Comparison of ENCODE assay signal across 19 cellular contexts in the genomic region with DNA sequence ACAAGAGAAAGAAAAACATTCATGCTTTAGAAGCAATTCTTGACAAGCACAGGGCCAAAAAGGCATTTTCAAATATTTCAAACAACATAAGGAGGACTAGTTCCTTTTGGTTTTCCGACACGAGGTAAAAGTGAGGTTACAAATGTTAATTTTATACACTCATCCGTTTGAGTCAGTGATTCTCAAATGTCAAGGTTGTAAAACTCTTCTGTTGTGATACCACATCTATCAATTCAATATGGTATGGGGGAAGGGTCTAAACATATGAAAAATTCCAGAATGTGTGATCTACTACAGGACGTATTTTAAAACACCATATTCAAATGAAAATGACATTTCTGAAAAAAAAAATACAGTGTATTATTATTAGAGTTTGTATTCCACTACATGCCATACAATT. TPM values are rescaled to one million over a fixed set of nuclear protein-coding genes. Genes with fewer than 3 reads are reported as not detected.
DNase-seq lines count a peak whose midpoint lies in the region; ATAC-seq and TF ChIP-seq lines count a peak whose summit lies in the region.
"Had no signal": no experiment of that assay in that cellular context is flagged by ENCODE, and none has a peak within 500 bp of the region (broad histone marks: within the 10 kb centered on the region; RNA-seq: fewer than 3 reads in every experiment).

No MANE protein-coding gene starts in this region.

- no peaks in the 10 kb centered on the region for H3K9me3 Mint-ChIP-seq in activated CD8-positive, alpha-beta T cell treated with anti-CD3 and anti-CD28 coated beads for 36 hours
- H3K9me3 Mint-ChIP-seq in activated CD8-positive, alpha-beta T cell treated with anti-CD3 and anti-CD28 coated beads, Interleukin-2, amount 10 ng/mL, durations not matched to agents 7 days and 5 days (ENCODE audit: insufficient read depth) = no peaks in the 10 kb centered on the region
- no peaks in the 10 kb centered on the region for H3K9me3 Mint-ChIP-seq in WTC11
- H3K9me3 Mint-ChIP-seq: CD4-positive, alpha-beta T cell; GM23338; HFFc6 had no signal

- no CpG with 5 or more reads among the region's 4 CpGs for WGBS in neuronal stem cell (ENCODE audit: extremely low coverage in 2 of 2, insufficient read length in 2 of 2, insufficient replicate concordance in 1 of 2), 2 donors

- no peak overlapping the region for H2BK5ac ChIP-seq in neuronal stem cell (ENCODE audit: low read length)

- no peaks in the 10 kb centered on the region for H3K36me3 Mint-ChIP-seq in activated CD8-positive, alpha-beta T cell treated with anti-CD3 and anti-CD28 coated beads for 36 hours (ENCODE audit: low read depth)
- H3K36me3 Mint-ChIP-seq in activated CD8-positive, alpha-beta T cell treated with anti-CD3 and anti-CD28 coated beads, Interleukin-2, amount 10 ng/mL, durations not matched to agents 7 days and 5 days (ENCODE audit: low read depth) = no peaks in the 10 kb centered on the region
- H3K36me3 Mint-ChIP-seq in WTC11 = no peaks in the 10 kb centered on the region

- no peaks in the 10 kb centered on the region for H3K4me1 ChIP-seq in HCT116 (ENCODE audit: control insufficient read depth in 1 of 2, insufficient read depth in 2 of 2, low read length in 2 of 2)
- peaks cover 0 to 5% of the 10 kb centered on the region in 2 donors for H3K4me1 ChIP-seq in neuronal stem cell (ENCODE audit: control insufficient read depth in 2 of 2, insufficient read depth in 1 of 2, low read depth in 1 of 2, low read length in 2 of 2)

- CTCF ChIA-PET in activated CD8-positive, alpha-beta T cell treated with anti-CD3 and anti-CD28 coated beads for 36 hours (lab: Charles Lee) = no interaction called here
- CTCF ChIA-PET in activated CD8-positive, alpha-beta T cell treated with anti-CD3 and anti-CD28 coated beads, Interleukin-2, amount 10 ng/mL, durations not matched to agents 7 days and 5 days (lab: Charles Lee) = no interaction called here
- CTCF ChIA-PET in HCT116 (lab: Charles Lee) (no interaction called here), WTC11 (lab: Charles Lee) (no interaction called here)

- POLR2A ChIA-PET in activated CD8-positive, alpha-beta T cell treated with anti-CD3 and anti-CD28 coated beads for 36 hours (lab: Charles Lee) = no interaction called here
- POLR2A ChIA-PET in activated CD8-positive, alpha-beta T cell treated with anti-CD3 and anti-CD28 coated beads, Interleukin-2, amount 10 ng/mL, durations not matched to agents 7 days and 5 days (lab: Charles Lee) = no interaction called here
- POLR2A ChIA-PET in HCT116 (lab: Charles Lee) = no interaction called here
- POLR2A ChIA-PET in WTC11 (lab: Charles Lee) = no interaction called here

- H3K9ac ChIP-seq in HCT116 (ENCODE audit: low read length) (no peak overlapping the region), neuronal stem cell (ENCODE audit: low read depth, low read length, poor library complexity) (no peak overlapping the region)

- BruUV-seq in HCT116 (replicated peaks; lab: Mats Ljungman, UMichigan) = no TSS peak

- no peak overlapping the region for H2AK5ac ChIP-seq in neuronal stem cell (ENCODE audit: low read depth, low read length)

- no peaks in the 10 kb centered on the region for H3K9me3 ChIP-seq in HCT116 (ENCODE audit: control insufficient read depth in 1 of 2, insufficient read depth in 1 of 2, low read depth in 1 of 2, low read length in 2 of 2)
- H3K9me3 ChIP-seq in neuronal stem cell (replicated peaks in 1 of 2; ENCODE audit: control insufficient read depth in 2 of 2, insufficient read depth in 1 of 2, low read depth in 1 of 2, low read length in 2 of 2) = no peaks in the 10 kb centered on the region
- H3K9me3 ChIP-seq: A549, Caco-2 had no signal

- no peak for TF ChIP-seq RAD21 in HCT116 (IDR thresholded peaks at IDR 0.05; ENCODE audit: low read depth)

- no peaks in the 10 kb centered on the region for H3K36me3 ChIP-seq in HCT116 (ENCODE audit: control insufficient read depth in 1 of 2, insufficient read depth in 2 of 2, low read length in 2 of 2)
- H3K36me3 ChIP-seq in neuronal stem cell (replicated peaks in 1 of 2; ENCODE audit: control insufficient read depth in 2 of 2, insufficient read depth in 2 of 2, low read length in 2 of 2) = no peaks in the 10 kb centered on the region

- TF ChIP-seq CTCF in activated CD8-positive, alpha-beta T cell treated with anti-CD3 and anti-CD28 coated beads for 36 hours (IDR thresholded peaks at IDR 0.05) = no peak
- TF ChIP-seq CTCF in HCT116 (IDR thresholded peaks at IDR 0.05 in 2 of 3, conservative IDR thresholded peaks at IDR 0.05 in 1 of 3; ENCODE audit: borderline replicate concordance in 1 of 3, insufficient read depth in 1 of 3, low read depth in 2 of 3, low read length in 2 of 3) (no peak), WTC11 (IDR thresholded peaks at IDR 0.05) (no peak)

- H2AFZ ChIP-seq in HCT116 (ENCODE audit: low read depth, low read length, poor library complexity, severe bottlenecking) = no peak overlapping the region
- no peak overlapping the region for H2AFZ ChIP-seq in neuronal stem cell (ENCODE audit: low read length)
- H2AFZ ChIP-seq: GM23338 had no signal

- no peak overlapping the region for H3K27ac Mint-ChIP-seq in activated CD8-positive, alpha-beta T cell treated with anti-CD3 and anti-CD28 coated beads for 36 hours
- no peak overlapping the region for H3K27ac Mint-ChIP-seq in activated CD8-positive, alpha-beta T cell treated with anti-CD3 and anti-CD28 coated beads, Interleukin-2, amount 10 ng/mL, durations not matched to agents 7 days and 5 days
- peak overlapping the region; percentile 64; the same call in 1 of the 2 replicates for H3K27ac Mint-ChIP-seq in WTC11
- H3K27ac Mint-ChIP-seq: CD4-positive, alpha-beta T cell; GM23338; HFFc6 had no signal

- DNase-seq in activated CD8-positive, alpha-beta T cell treated with anti-CD3 and anti-CD28 coated beads for 36 hours = no peak
- no peak for DNase-seq in activated CD8-positive, alpha-beta T cell treated with anti-CD3 and anti-CD28 coated beads, Interleukin-2, amount 10 ng/mL, durations not matched to agents 7 days and 5 days
- DNase-seq in HCT116 (ENCODE audit: low read depth, low spot score) (no peak), WTC11 (ENCODE audit: low spot score) (no peak), activated gamma-delta T cell (lab: John Stamatoyannopoulos, UW) (no peak), neuronal stem cell (ENCODE audit: low spot score) (no peak)
- no peak for DNase-seq in activated CD4-positive, alpha-beta T cell treated with anti-CD3 and anti-CD28 coated beads for 4 hours
- DNase-seq: AML-193; Caco-2; CD4-positive, alpha-beta T cell; DMS153; DMS79; GF-D8; HCEC 1CT; HFFc6 had no signal

- H3K23ac ChIP-seq in neuronal stem cell (ENCODE audit: low read depth, low read length, poor library complexity) = no peak overlapping the region

- H3K27ac ChIP-seq in HCT116 (ENCODE audit: low read depth, low read length) = peak overlapping the region; percentile 21; the same call in 1 of the 2 replicates
- no peak overlapping the region for H3K27ac ChIP-seq in neuronal stem cell (replicated peaks; ENCODE audit: low read length)
- H3K27ac ChIP-seq: 22Rv1, A549, C4-2B had no signal

- peaks cover 14% of the 10 kb centered on the region for H3K4me1 Mint-ChIP-seq in activated CD8-positive, alpha-beta T cell treated with anti-CD3 and anti-CD28 coated beads for 36 hours (ENCODE audit: low read depth)
- H3K4me1 Mint-ChIP-seq in activated CD8-positive, alpha-beta T cell treated with anti-CD3 and anti-CD28 coated beads, Interleukin-2, amount 10 ng/mL, durations not matched to agents 7 days and 5 days (ENCODE audit: low read depth) = peaks cover 14% of the 10 kb centered on the region
- H3K4me1 Mint-ChIP-seq in WTC11 = peaks cover 24% of the 10 kb centered on the region

- peaks cover 27% of the 10 kb centered on the region for H3K27me3 Mint-ChIP-seq in activated CD8-positive, alpha-beta T cell treated with anti-CD3 and anti-CD28 coated beads for 36 hours
- H3K27me3 Mint-ChIP-seq in activated CD8-positive, alpha-beta T cell treated with anti-CD3 and anti-CD28 coated beads, Interleukin-2, amount 10 ng/mL, durations not matched to agents 7 days and 5 days (ENCODE audit: low read depth) = peaks cover 29% of the 10 kb centered on the region
- H3K27me3 Mint-ChIP-seq in WTC11 (ENCODE audit: low read depth) = peaks cover 10% of the 10 kb centered on the region

- no peak for TF ChIP-seq POLR2A in HCT116 (IDR thresholded peaks at IDR 0.05; ENCODE audit: borderline replicate concordance, extremely low read depth, insufficient read depth, insufficient read length)

- no peak overlapping the region for H2BK120ac ChIP-seq in neuronal stem cell (ENCODE audit: low read depth, low read length)

- H4K91ac ChIP-seq in neuronal stem cell (ENCODE audit: low read depth, low read length, poor library complexity) = no peak overlapping the region

- H2BK12ac ChIP-seq in neuronal stem cell (ENCODE audit: low read length) = no peak overlapping the region

- no peaks in the 10 kb centered on the region for H3K79me2 ChIP-seq in HCT116 (ENCODE audit: insufficient read depth, low read length)

- H4K8ac ChIP-seq in neuronal stem cell (ENCODE audit: low read depth, low read length) = no peak overlapping the region

- H3K18ac ChIP-seq in neuronal stem cell (ENCODE audit: low read length) = no peak overlapping the region

- H3K4ac ChIP-seq in neuronal stem cell (ENCODE audit: low read length) = no peak overlapping the region

- no peak overlapping the region for H3K4me3 Mint-ChIP-seq in activated CD8-positive, alpha-beta T cell treated with anti-CD3 and anti-CD28 coated beads for 36 hours
- H3K4me3 Mint-ChIP-seq in activated CD8-positive, alpha-beta T cell treated with anti-CD3 and anti-CD28 coated beads, Interleukin-2, amount 10 ng/mL, durations not matched to agents 7 days and 5 days = no peak overlapping the region
- no peak overlapping the region for H3K4me3 Mint-ChIP-seq in WTC11
- H3K4me3 Mint-ChIP-seq: CD4-positive, alpha-beta T cell; GM23338; HFFc6 had no signal

- H2BK15ac ChIP-seq in neuronal stem cell (ENCODE audit: low read length) = no peak overlapping the region

- intact Hi-C loops in activated CD8-positive, alpha-beta T cell treated with anti-CD3 and anti-CD28 coated beads for 36 hours (cut with micrococcal nuclease) = no loop called here
- intact Hi-C loops in HCT116 (cut with micrococcal nuclease) = no loop called here

- H3K4me3 ChIP-seq in HCT116 (replicated peaks in 1 of 2; ENCODE audit: low read depth in 1 of 2, low read length in 2 of 2) (no peak overlapping the region), neuronal stem cell (ENCODE audit: low read length in 2 of 2) (no peak overlapping the region)
- H3K4me3 ChIP-seq: A549, GM23338 had no signal

- no peaks in the 10 kb centered on the region for H4K20me1 ChIP-seq in HCT116 (ENCODE audit: insufficient read depth)

- H3K27me3 ChIP-seq in HCT116 (ENCODE audit: insufficient read depth, low read length) (no peaks in the 10 kb centered on the region), neuronal stem cell (ENCODE audit: control insufficient read depth in 3 of 3, insufficient read depth in 3 of 3, low read depth in 1 of 3, low read length in 3 of 3) (peaks cover 0 to 11% (median 2%) of the 10 kb centered on the region in 3 experiments)

- no peak overlapping the region for H3K14ac ChIP-seq in neuronal stem cell (ENCODE audit: low read length)

- no peaks in the 10 kb centered on the region for H3K79me1 ChIP-seq in neuronal stem cell (ENCODE audit: low read depth, low read length)

- ATAC-seq in activated CD8-positive, alpha-beta T cell treated with anti-CD3 and anti-CD28 coated beads for 36 hours = peak; percentile 24
- no peak for ATAC-seq in activated CD8-positive, alpha-beta T cell treated with anti-CD3 and anti-CD28 coated beads, Interleukin-2, amount 10 ng/mL, durations not matched to agents 7 days and 5 days
- ATAC-seq in HCT116 = no peak
- ATAC-seq in WTC11 = no peak
- ATAC-seq: A549, GM23338 had no signal

- no peaks in the 10 kb centered on the region for H3K9me2 ChIP-seq in HCT116 (ENCODE audit: insufficient read depth)

- RAD21 ChIA-PET in HCT116 (lab: Charles Lee; ENCODE audit: low non-redundant PET in 1 of 2, low total read pairs in 2 of 2, uncharacterized antibody in 2 of 2, unreplicated experiment in 2 of 2) = no interaction called here

- H3K4me2 ChIP-seq in HCT116 (ENCODE audit: low read length) = no peak overlapping the region
- no peak overlapping the region for H3K4me2 ChIP-seq in neuronal stem cell (ENCODE audit: insufficient read depth, low read length, poor library complexity, severe bottlenecking)
- H3K4me2 ChIP-seq: A549, GM23338 had no signal

RNA-seq across cellular contexts. Expression of gene TGIF1, which starts 52.7 kb away (rescaled TPM):
- total RNA-seq in activated CD8-positive, alpha-beta T cell treated with anti-CD3 and anti-CD28 coated beads for 36 hours = 10 to 100 TPM; 33.3 to 34.5 TPM
- total RNA-seq in activated CD8-positive, alpha-beta T cell treated with anti-CD3 and anti-CD28 coated beads, Interleukin-2, amount 10 ng/mL, durations not matched to agents 7 days and 5 days = 1 to 10 TPM; 8.2 to 8.7 TPM
- 242 TPM for total RNA-seq in HCT116 (2021; ENCODE audit: unreplicated experiment)
- polyA plus RNA-seq in HCT116 (2012) = 199 and 245 TPM in 2 replicates
- 201 to 210 TPM (median 206 TPM) in 3 replicates for total RNA-seq in WTC11 (2021)
- polyA plus RNA-seq in neuronal stem cell (2013, experiment 1 of 2) = 85.8 TPM
- 86.4 TPM for polyA plus RNA-seq in neuronal stem cell (2013, experiment 2 of 2)
